12 cellular contexts compared by ENCODE assay signal in genomic region chr2:121333834-121334558, GRCh38. TPM values are rescaled to one million over a fixed set of nuclear protein-coding genes. Genes with fewer than 3 reads are reported as not detected.
DNase-seq lines count a peak whose midpoint lies in the region; ATAC-seq and TF ChIP-seq lines count a peak whose summit lies in the region.
"Had no signal": no experiment of that assay in that cellular context is flagged by ENCODE, and none has a peak within 500 bp of the region (broad histone marks: within the 10 kb centered on the region; RNA-seq: fewer than 3 reads in every experiment).

No MANE protein-coding gene starts in this region.

- no peak overlapping the region for H3K4me3 ChIP-seq in CD4-positive, alpha-beta memory T cell (ENCODE audit: low read length in 2 of 2)
- H3K4me3 ChIP-seq: tibial artery had no signal

- H3K9me3 Mint-ChIP-seq in activated T-helper 17 cell treated with anti-CD3 and anti-CD28 coated beads, Interleukin-2, amount 50 U/mL, for 72 hours = no peaks in the 10 kb centered on the region
- H3K9me3 Mint-ChIP-seq in CD4-positive, alpha-beta memory T cell = no peaks in the 10 kb centered on the region

- no peak for TF ChIP-seq CTCF in GM13977 (IDR thresholded peaks at IDR 0.05; ENCODE audit: extremely low read depth, insufficient read depth, missing control alignments)

- no peaks in the 10 kb centered on the region for H3K4me1 ChIP-seq in CD4-positive, alpha-beta memory T cell (ENCODE audit: insufficient read depth, low read length)
- H3K4me1 ChIP-seq: tibial artery had no signal

- H3K27me3 ChIP-seq in CD4-positive, alpha-beta memory T cell (ENCODE audit: insufficient read depth, low read length) = no peaks in the 10 kb centered on the region
- H3K27me3 ChIP-seq: tibial artery had no signal

- no peaks in the 10 kb centered on the region for H3K9me3 ChIP-seq in CD4-positive, alpha-beta memory T cell (ENCODE audit: control insufficient read depth in 1 of 2, low read length in 2 of 2)
- H3K9me3 ChIP-seq: tibial artery had no signal

- H3K36me3 ChIP-seq in CD4-positive, alpha-beta memory T cell (ENCODE audit: insufficient read depth, low read length) = peaks cover 1% of the 10 kb centered on the region

- H3K4me3 Mint-ChIP-seq in activated T-helper 17 cell treated with anti-CD3 and anti-CD28 coated beads, Interleukin-2, amount 50 U/mL, for 72 hours = no peak overlapping the region
- peak overlapping the region in 1 of 8 donors; percentile 20 for H3K4me3 Mint-ChIP-seq in CD4-positive, alpha-beta memory T cell

- in situ Hi-C loops in GM13977 (cut with MboI; ENCODE audit: low pct_unique_long_range_greater_than_20kb, low sequenced_read_pairs, unreplicated experiment) = loop anchor here (25.0 kb wide), 1 partner anchor 247 kb away; no protein-coding TSS in a partner anchor

- peaks cover 17% of the 10 kb centered on the region for H3K36me3 Mint-ChIP-seq in activated T-helper 17 cell treated with anti-CD3 and anti-CD28 coated beads, Interleukin-2, amount 50 U/mL, for 72 hours (ENCODE audit: low read depth)
- H3K36me3 Mint-ChIP-seq in CD4-positive, alpha-beta memory T cell = peaks cover 6 to 10% of the 10 kb centered on the region in 2 donors

- CTCF ChIA-PET in CD4-positive, alpha-beta memory T cell (lab: Charles Lee; ENCODE audit: partially characterized antibody) = no interaction called here

- H3K27me3 Mint-ChIP-seq in activated T-helper 17 cell treated with anti-CD3 and anti-CD28 coated beads, Interleukin-2, amount 50 U/mL, for 72 hours = peaks cover 5% of the 10 kb centered on the region
- H3K27me3 Mint-ChIP-seq in CD4-positive, alpha-beta memory T cell = peaks cover 2 to 3% of the 10 kb centered on the region in 2 donors

- POLR2A ChIA-PET in CD4-positive, alpha-beta memory T cell (lab: Charles Lee; ENCODE audit: partially characterized antibody) = no interaction called here

- DNase-seq in GM13977 (ENCODE audit: low spot score) (peak; percentile 65), ecto neural progenitor cell (ENCODE audit: low spot score) (no peak), NCI-H1092 treated with DMSO at 0.1 percent for 48 hours (lab: John Stamatoyannopoulos, UW) (no peak), SKM-1 (lab: John Stamatoyannopoulos, UW; ENCODE audit: unreplicated experiment) (no peak)
- no peak for DNase-seq in CD4-positive, alpha-beta memory T cell
- DNase-seq: activated CD4-positive, alpha-beta T cell treated with anti-CD3 and anti-CD28 coated beads for 4 hours; NCI-H2081 treated with DMSO at 0.1 percent for 48 hours; stimulated activated CD4-positive, alpha-beta T cell treated with anti-CD3 and anti-CD28 coated beads, Interleukin-4, amount 100 ng/mL, for 24 hours had no signal

- no peaks in the 10 kb centered on the region for H3K4me1 Mint-ChIP-seq in activated T-helper 17 cell treated with anti-CD3 and anti-CD28 coated beads, Interleukin-2, amount 50 U/mL, for 72 hours
- peaks cover 0 to 2% (median under 1%) of the 10 kb centered on the region in 4 donors for H3K4me1 Mint-ChIP-seq in CD4-positive, alpha-beta memory T cell

- ATAC-seq in GM19372 (IDR thresholded peaks at IDR 0.05; ENCODE audit: low read depth, unreplicated experiment) = peak; percentile 68
- peak; percentile 93 for ATAC-seq in HG02870 (IDR thresholded peaks at IDR 0.05; ENCODE audit: unreplicated experiment)
- ATAC-seq in activated T-helper 17 cell treated with anti-CD3 and anti-CD28 coated beads, Interleukin-2, amount 50 U/mL, for 72 hours (replicated peaks) = peak; percentile 42

- intact Hi-C loops in CD4-positive, alpha-beta memory T cell (cut with micrococcal nuclease) = no loop called here

- no peak overlapping the region for H3K27ac Mint-ChIP-seq in activated T-helper 17 cell treated with anti-CD3 and anti-CD28 coated beads, Interleukin-2, amount 50 U/mL, for 72 hours
- H3K27ac Mint-ChIP-seq in CD4-positive, alpha-beta memory T cell = peak overlapping the region in 2 of 7 donors; percentile 7 to 91

- no peak overlapping the region for H3K27ac ChIP-seq in CD4-positive, alpha-beta memory T cell (ENCODE audit: low read depth, low read length)
- H3K27ac ChIP-seq: tibial artery had no signal

RNA-seq across cellular contexts. Expression of gene TFCP2L1, which starts 49.0 kb away (rescaled TPM):
- total RNA-seq in activated T-helper 17 cell treated with anti-CD3 and anti-CD28 coated beads, Interleukin-2, amount 50 U/mL, for 72 hours = under 1 TPM in 1 of 2 donors, not detected in 1; 0.03 TPM
- total RNA-seq in CD4-positive, alpha-beta memory T cell = under 1 TPM in 1 of 2 experiments, not detected in 1; 0.06 TPM
- polyA plus RNA-seq in CD4-positive, alpha-beta memory T cell = not detected

Comparison
In these comparisons a context has a peak if more than half of its experiments do, and no peak if none do; other contexts are left out.
1. ATAC-seq: peak in every context shown above with its lines; median percentile 93 in HG02870; 68 in GM19372; 42 in activated T-helper 17 cell treated with anti-CD3 and anti-CD28 coated beads, Interleukin-2, amount 50 U/mL, for 72 hours.